Comparison of ENCODE assay signal across 25 cellular contexts in the genomic region with DNA sequence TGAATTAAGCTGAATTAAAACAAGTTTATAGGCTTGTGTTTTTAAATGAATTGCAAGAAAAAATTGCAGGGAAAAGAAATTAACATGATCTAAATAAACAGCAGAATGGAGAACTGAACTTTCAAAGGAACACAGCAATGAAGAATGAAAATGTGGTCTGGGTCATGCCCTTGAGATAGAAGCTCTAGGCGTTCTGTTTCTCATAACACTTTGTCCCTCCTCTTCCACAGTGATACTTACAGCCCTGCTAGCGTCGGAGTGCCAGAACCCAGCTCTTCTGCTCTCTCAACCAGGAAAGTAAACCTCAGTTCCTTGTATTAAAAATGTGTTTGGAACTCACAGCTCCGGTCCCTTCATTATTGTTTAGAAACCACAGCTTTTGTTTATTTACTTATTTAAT. TPM values are rescaled to one million over a fixed set of nuclear protein-coding genes. Genes with fewer than 3 reads are reported as not detected.
"Had no signal": no experiment of that assay in that cellular context is flagged by ENCODE, and none has a peak within 500 bp of the region (broad histone marks: within the 10 kb centered on the region; RNA-seq: fewer than 3 reads in every experiment).

No MANE protein-coding gene starts in this region.

- H3K27me3 Mint-ChIP-seq: activated B cell treated with CpG ODN at 0.5 μM for 24 hours; activated CD8-positive, alpha-beta T cell treated with anti-CD3 and anti-CD28 coated beads for 36 hours; activated naive CD4-positive, alpha-beta T cell treated with anti-CD3 and anti-CD28 coated beads, Interleukin-2, amount 50 U/mL, for 24 hours; effector memory CD8-positive, alpha-beta T cell; naive B cell; T-cell had no signal

- H3K27ac Mint-ChIP-seq: activated B cell treated with CpG ODN at 0.5 μM for 24 hours; activated CD8-positive, alpha-beta T cell treated with anti-CD3 and anti-CD28 coated beads for 36 hours; activated naive CD4-positive, alpha-beta T cell treated with anti-CD3 and anti-CD28 coated beads, Interleukin-2, amount 50 U/mL, for 24 hours; activated T-helper 2 cell treated with anti-CD3 and anti-CD28 coated beads, Interferon-gamma antibody, Interleukin-2, Interleukin-4, amounts not matched to agents 10 μg/mL and 5 μg/mL and 100 μg/mL, durations not matched to agents 14 hours and 24 hours and 36 hours; effector memory CD8-positive, alpha-beta T cell; naive B cell; T-cell had no signal

- FAIRE-seq: keratinocyte had no signal

- H3K4me3 Mint-ChIP-seq: activated B cell treated with CpG ODN at 0.5 μM for 24 hours; activated CD8-positive, alpha-beta T cell treated with anti-CD3 and anti-CD28 coated beads for 36 hours; activated naive CD4-positive, alpha-beta T cell treated with anti-CD3 and anti-CD28 coated beads, Interleukin-2, amount 50 U/mL, for 24 hours; activated T-cell treated with anti-CD3 and anti-CD28 coated beads, Interleukin-2, amount 50 U/mL, for 4 hours; effector memory CD8-positive, alpha-beta T cell; naive B cell; T-cell had no signal

- H3K4me3 ChIP-seq: lower lobe of right lung, pancreas, psoas muscle, spleen, suprapubic skin, tibial nerve had no signal

- H3K36me3 ChIP-seq: lower lobe of right lung, pancreas, spleen, suprapubic skin, tibial nerve had no signal

- H3K4me1 Mint-ChIP-seq: activated B cell treated with CpG ODN at 0.5 μM for 24 hours; activated naive CD4-positive, alpha-beta T cell treated with anti-CD3 and anti-CD28 coated beads, Interleukin-2, amount 50 U/mL, for 24 hours; naive B cell; T-cell had no signal

- H3K36me3 Mint-ChIP-seq: activated naive CD4-positive, alpha-beta T cell treated with anti-CD3 and anti-CD28 coated beads, Interleukin-2, amount 50 U/mL, for 24 hours; naive B cell; T-cell had no signal

- H3K27me3 ChIP-seq: pancreas, spleen, suprapubic skin, tibial nerve had no signal

- ATAC-seq: activated CD8-positive, alpha-beta T cell treated with anti-CD3 and anti-CD28 coated beads for 36 hours; activated T-cell treated with anti-CD3 and anti-CD28 coated beads, Interleukin-2, amount 50 U/mL, for 4 hours; effector memory CD8-positive, alpha-beta T cell; esophagus mucosa; foreskin keratinocyte; left colon; lower lobe of right lung; T-cell had no signal

- DNase-seq: activated B cell treated with CpG ODN at 0.5 μM for 24 hours; activated CD4-positive, alpha-beta T cell treated with anti-CD3 and anti-CD28 coated beads, Interleukin-2, amount 50 U/mL, for 1 hour; activated CD8-positive, alpha-beta T cell treated with anti-CD3 and anti-CD28 coated beads for 36 hours; activated T-cell treated with anti-CD3 and anti-CD28 coated beads, Interleukin-2, amount 50 U/mL, for 4 hours; anterior cingulate cortex; cortex of kidney; effector memory CD8-positive, alpha-beta T cell; foreskin keratinocyte; left colon; lower lobe of right lung; naive B cell; nucleus accumbens; pancreas; psoas muscle; spleen; stimulated activated naive CD4-positive, alpha-beta T cell; T-cell had no signal

- H3K9me3 ChIP-seq: pancreas, psoas muscle, suprapubic skin, tibial nerve had no signal

- H3K27ac ChIP-seq: foreskin keratinocyte, lower lobe of right lung, pancreas, psoas muscle, spleen, suprapubic skin had no signal

- H3K4me1 ChIP-seq: foreskin keratinocyte, lower lobe of right lung, pancreas, psoas muscle, spleen had no signal

RNA-seq across cellular contexts. Expression of a gene that starts 11.4 kb away (rescaled TPM):
- total RNA-seq: activated B cell treated with CpG ODN at 0.5 μM for 24 hours; activated CD8-positive, alpha-beta T cell treated with anti-CD3 and anti-CD28 coated beads for 36 hours; activated T-cell treated with anti-CD3 and anti-CD28 coated beads, Interleukin-2, amount 50 U/mL, for 4 hours; activated T-helper 2 cell treated with anti-CD3 and anti-CD28 coated beads, Interferon-gamma antibody, Interleukin-2, Interleukin-4, amounts not matched to agents 10 μg/mL and 5 μg/mL and 100 μg/mL, durations not matched to agents 14 hours and 24 hours and 36 hours; esophagus mucosa; foreskin keratinocyte; glomerular endothelial cell; T-cell; T-helper 2 cell treated with Interferon-gamma antibody and Interleukin-4, amounts not matched to agents 100 ng/mL and 5 ng/mL, for 36 hours had no signal
- polyA plus RNA-seq: spleen had no signal
